In genomic region chr3:188194327-188194726, GRCh38 we compare ENCODE assay signal across 20 cellular contexts. TPM values are rescaled to one million over a fixed set of nuclear protein-coding genes. Genes with fewer than 3 reads are reported as not detected.
DNase-seq lines count a peak whose midpoint lies in the region; ATAC-seq and TF ChIP-seq lines count a peak whose summit lies in the region.
"Had no signal": no experiment of that assay in that cellular context is flagged by ENCODE, and none has a peak within 500 bp of the region (broad histone marks: within the 10 kb centered on the region; RNA-seq: fewer than 3 reads in every experiment).

No MANE protein-coding gene starts in this region.

- CTCF ChIA-PET in mammary epithelial cell (lab: Charles Lee; ENCODE audit: low non-redundant PET) = no interaction called here
- CTCF ChIA-PET in activated CD4-positive, alpha-beta memory T cell treated with anti-CD3 and anti-CD28 coated beads, Interleukin-2, amount 10 ng/mL, durations not matched to agents 7 days and 5 days (lab: Charles Lee) = interaction anchor here (0.6 kb wide), 1 partner anchor 8 kb away, joined by 4 read pairs; no protein-coding TSS in a partner anchor

- no peak overlapping the region for H3K4me2 ChIP-seq in mammary epithelial cell (ENCODE audit: insufficient read depth, low read depth, low read length)

- H3K27ac ChIP-seq in mammary epithelial cell (ENCODE audit: insufficient read depth, low read depth, low read length) = no peak overlapping the region

- H4K20me1 ChIP-seq in mammary epithelial cell (ENCODE audit: insufficient read depth, low read length) = no peaks in the 10 kb centered on the region

- no peak overlapping the region for H3K27ac Mint-ChIP-seq in activated CD4-positive, alpha-beta memory T cell treated with anti-CD3 and anti-CD28 coated beads, Interleukin-2, amount 10 ng/mL, durations not matched to agents 7 days and 5 days
- H3K27ac Mint-ChIP-seq: activated CD4-positive, alpha-beta T cell treated with anti-CD3 and anti-CD28 coated beads for 36 hours; brain; stimulated activated naive CD8-positive, alpha-beta T cell treated with anti-CD3 and anti-CD28 coated beads, Interleukin-15, Interleukin-2, amounts not matched to agents 100 ng/mL and 50 ng/mL, for 24 hours had no signal

- dilution Hi-C loops in mammary epithelial cell (cut with HindIII; ENCODE audit: low sequenced_read_pairs) = no loop called here

- H3K36me3 ChIP-seq in mammary epithelial cell (ENCODE audit: insufficient read depth, low read length) (peaks cover 6% of the 10 kb centered on the region), mucosa of descending colon (ENCODE audit: low read depth) (no peaks in the 10 kb centered on the region)

- 77% methylated on average over 2 of the region's 2 CpGs for WGBS in mammary epithelial cell (ENCODE audit: low coverage, missing lambda C conversion rate)

- H3K9ac ChIP-seq in mammary epithelial cell (ENCODE audit: insufficient read depth, low read length) = no peak overlapping the region

- DNase-seq in ACHN = peak; percentile 13
- peak; percentile 16 for DNase-seq in NCI-H226
- peak; percentile 74 for DNase-seq in mammary epithelial cell
- no peak for DNase-seq in mucosa of descending colon
- DNase-seq in putamen (ENCODE audit: low spot score) = no peak
- DNase-seq in MV-4-11 (lab: John Stamatoyannopoulos, UW) = no peak
- no peak for DNase-seq in activated CD4-positive, alpha-beta memory T cell treated with anti-CD3 and anti-CD28 coated beads, Interleukin-2, amount 10 ng/mL, durations not matched to agents 7 days and 5 days
- DNase-seq: activated CD4-positive, alpha-beta T cell treated with anti-CD3 and anti-CD28 coated beads for 36 hours; activated CD8-positive, alpha-beta memory T cell treated with anti-CD3 and anti-CD28 coated beads, Interleukin-2, amount 50 U/mL, for 48 hours; dermis blood vessel endothelial cell; erythroblast; heart right ventricle; mesendoderm; NCI-H1092; NCI-H526; right cardiac atrium had no signal

- H3K4me1 ChIP-seq in mammary epithelial cell (ENCODE audit: insufficient read depth, low read length) (peaks cover 36% of the 10 kb centered on the region), mucosa of descending colon (ENCODE audit: low read depth) (peaks cover 20% of the 10 kb centered on the region)

- H3K36me3 Mint-ChIP-seq in activated CD4-positive, alpha-beta memory T cell treated with anti-CD3 and anti-CD28 coated beads, Interleukin-2, amount 10 ng/mL, durations not matched to agents 7 days and 5 days (ENCODE audit: low read depth) = peaks cover 46% of the 10 kb centered on the region

- H3K4me3 ChIP-seq in mammary epithelial cell (replicated peaks in 1 of 3; ENCODE audit: insufficient read depth in 1 of 3, low read depth in 2 of 3, low read length in 3 of 3) (no peak overlapping the region), mucosa of descending colon (no peak overlapping the region)
- H3K4me3 ChIP-seq: heart right ventricle had no signal

- no peaks in the 10 kb centered on the region for H3K27me3 Mint-ChIP-seq in activated CD4-positive, alpha-beta memory T cell treated with anti-CD3 and anti-CD28 coated beads, Interleukin-2, amount 10 ng/mL, durations not matched to agents 7 days and 5 days
- H3K27me3 Mint-ChIP-seq: activated CD4-positive, alpha-beta T cell treated with anti-CD3 and anti-CD28 coated beads for 36 hours; brain; stimulated activated naive CD8-positive, alpha-beta T cell treated with anti-CD3 and anti-CD28 coated beads, Interleukin-15, Interleukin-2, amounts not matched to agents 100 ng/mL and 50 ng/mL, for 24 hours had no signal

- no peak overlapping the region for H3K4me3 Mint-ChIP-seq in activated CD4-positive, alpha-beta memory T cell treated with anti-CD3 and anti-CD28 coated beads, Interleukin-2, amount 10 ng/mL, durations not matched to agents 7 days and 5 days
- H3K4me3 Mint-ChIP-seq: activated CD4-positive, alpha-beta T cell treated with anti-CD3 and anti-CD28 coated beads for 36 hours; brain; neural crest cell; stimulated activated naive CD8-positive, alpha-beta T cell treated with anti-CD3 and anti-CD28 coated beads, Interleukin-15, Interleukin-2, amounts not matched to agents 100 ng/mL and 50 ng/mL, for 24 hours had no signal

- intact Hi-C loops in mammary epithelial cell (cut with micrococcal nuclease) (no loop called here), mucosa of descending colon (cut with DNase I, micrococcal nuclease) (no loop called here)

- H2AFZ ChIP-seq in mammary epithelial cell (ENCODE audit: low read depth, low read length) = no peak overlapping the region

- no peaks in the 10 kb centered on the region for H3K27me3 ChIP-seq in mammary epithelial cell (ENCODE audit: insufficient read depth, low read length)
- H3K27me3 ChIP-seq: heart right ventricle had no signal

- POLR2A ChIA-PET in activated CD4-positive, alpha-beta memory T cell treated with anti-CD3 and anti-CD28 coated beads, Interleukin-2, amount 10 ng/mL, durations not matched to agents 7 days and 5 days (lab: Charles Lee) = no interaction called here

- in situ Hi-C loops in ACHN (cut with HindIII; ENCODE audit: low pct_ligation_motif_present, low pct_unique_long_range_greater_than_20kb, low sequenced_read_pairs) (no loop called here), mammary epithelial cell (cut with MboI; ENCODE audit: low sequenced_read_pairs in 2 of 2) (no loop called here)

- no TSS peak for BruUV-seq in mammary epithelial cell (replicated peaks; lab: Mats Ljungman, UMichigan)

- no peaks in the 10 kb centered on the region for H3K9me3 Mint-ChIP-seq in activated CD4-positive, alpha-beta memory T cell treated with anti-CD3 and anti-CD28 coated beads, Interleukin-2, amount 10 ng/mL, durations not matched to agents 7 days and 5 days
- H3K9me3 Mint-ChIP-seq: brain; stimulated activated naive CD8-positive, alpha-beta T cell treated with anti-CD3 and anti-CD28 coated beads, Interleukin-15, Interleukin-2, amounts not matched to agents 100 ng/mL and 50 ng/mL, for 24 hours had no signal

- ATAC-seq in mucosa of descending colon = peak; percentile 7
- no peak for ATAC-seq in GM19351 (IDR thresholded peaks at IDR 0.05; ENCODE audit: unreplicated experiment)
- ATAC-seq: activated CD4-positive, alpha-beta T cell treated with anti-CD3 and anti-CD28 coated beads for 36 hours; heart right ventricle; right cardiac atrium had no signal

- H3K4me1 Mint-ChIP-seq in activated CD4-positive, alpha-beta memory T cell treated with anti-CD3 and anti-CD28 coated beads, Interleukin-2, amount 10 ng/mL, durations not matched to agents 7 days and 5 days = peaks cover 23% of the 10 kb centered on the region

- H3K9me3 ChIP-seq in mammary epithelial cell (replicated peaks; ENCODE audit: insufficient read depth, low read length) (no peaks in the 10 kb centered on the region), mucosa of descending colon (no peaks in the 10 kb centered on the region)
- H3K9me3 ChIP-seq: heart right ventricle had no signal

- H3K79me2 ChIP-seq in mammary epithelial cell (ENCODE audit: insufficient read depth, low read length) = peaks cover 90% of the 10 kb centered on the region

- TF ChIP-seq CTCF in mammary epithelial cell (conservative IDR thresholded peaks at IDR 0.05 in 1 of 2, IDR thresholded peaks at IDR 0.05 in 1 of 2; ENCODE audit: extremely low read depth in 1 of 2, insufficient read depth in 1 of 2, low read depth in 1 of 2, low read length in 2 of 2) (no peak), mucosa of descending colon (IDR thresholded peaks at IDR 0.05) (no peak)

RNA-seq across cellular contexts. Expression of gene LPP, which starts 40.4 kb away (rescaled TPM):
- total RNA-seq in mammary epithelial cell = 100 to 1,000 TPM in 1 of 2 donors, 10 to 100 TPM in 1; 66.8 to 109 TPM
- 19.1 TPM for polyA plus RNA-seq in mammary epithelial cell
- polyA minus RNA-seq in mammary epithelial cell = 149 TPM
- 100 to 1,000 TPM; 262 to 816 (median 325) TPM for total RNA-seq in mucosa of descending colon
- 10 to 100 TPM; 51.4 to 52.4 TPM for total RNA-seq in activated CD4-positive, alpha-beta memory T cell treated with anti-CD3 and anti-CD28 coated beads, Interleukin-2, amount 10 ng/mL, durations not matched to agents 7 days and 5 days

Comparison
In these comparisons a context has a peak if more than half of its experiments do, and no peak if none do; other contexts are left out.
1. DNase-seq: peak in ACHN (single experiment), NCI-H226 (single experiment) and mammary epithelial cell (single experiment); none in mucosa of descending colon (0 of 3), putamen (single experiment), MV-4-11 (single experiment) and activated CD4-positive, alpha-beta memory T cell treated with anti-CD3 and anti-CD28 coated beads, Interleukin-2, amount 10 ng/mL, durations not matched to agents 7 days and 5 days (single experiment).